ENCODE assay signal across 7 cellular contexts in genomic region chr11:68632375-68632774, GRCh38. TPM values are rescaled to one million over a fixed set of nuclear protein-coding genes. Genes with fewer than 3 reads are reported as not detected.
"Had no signal": no experiment of that assay in that cellular context is flagged by ENCODE, and none has a peak within 500 bp of the region (broad histone marks: within the 10 kb centered on the region; RNA-seq: fewer than 3 reads in every experiment).

No MANE protein-coding gene starts in this region.

RNA-seq across cellular contexts. Expression of gene GAL, which starts 52.0 kb away (rescaled TPM):
- total RNA-seq: natural killer cell, occipital lobe, osteoblast, right atrium auricular region, sciatic nerve, spleen, upper lobe of right lung had no signal
- polyA plus RNA-seq: spleen had no signal
